8 cellular contexts compared by ENCODE assay signal in genomic region chr13:74574964-74575728, GRCh38.
DNase-seq lines count a peak whose midpoint lies in the region; ATAC-seq, FAIRE-seq and TF ChIP-seq lines count a peak whose summit lies in the region.

No MANE protein-coding gene starts in this region.

- H3K27ac ChIP-seq in cardiac muscle cell (no peak overlapping the region), keratinocyte (ENCODE audit: control insufficient read depth, insufficient read depth, low read length) (no peak overlapping the region), tibial nerve (peak overlapping the region in 1 of 4 donors; percentile 15)

- peak overlapping the region; percentile 22 for H3K4me3 ChIP-seq in cardiac muscle cell
- peak overlapping the region in 2 of 3 experiments; percentile 49 to 58 for H3K4me3 ChIP-seq in keratinocyte (ENCODE audit: control insufficient read depth in 2 of 3, extremely low read depth in 1 of 3, insufficient read depth in 2 of 3, low read depth in 1 of 3, low read length in 3 of 3)
- peak overlapping the region; percentile 18 to 51 (median 38) for H3K4me3 ChIP-seq in tibial nerve

- peak overlapping the region; percentile 20 for H3K9ac ChIP-seq in keratinocyte (ENCODE audit: control insufficient read depth, extremely low read depth, insufficient read depth, low read length)

- H2AFZ ChIP-seq in keratinocyte (ENCODE audit: control insufficient read depth, low read length) = peak overlapping the region; percentile 59

- H3K27me3 ChIP-seq in cardiac muscle cell = no peaks in the 10 kb centered on the region
- H3K27me3 ChIP-seq in keratinocyte (ENCODE audit: control insufficient read depth, extremely low read depth, insufficient read depth, low read length) = no peaks in the 10 kb centered on the region
- no peaks in the 10 kb centered on the region for H3K27me3 ChIP-seq in tibial nerve

- FAIRE-seq in keratinocyte (lab: Jason Lieb, UNC) = no peak

- no peaks in the 10 kb centered on the region for H3K36me3 ChIP-seq in cardiac muscle cell
- no peaks in the 10 kb centered on the region for H3K36me3 ChIP-seq in keratinocyte (ENCODE audit: control insufficient read depth in 2 of 2, extremely low read depth in 1 of 2, insufficient read depth in 2 of 2, low read length in 2 of 2)
- no peaks in the 10 kb centered on the region for H3K36me3 ChIP-seq in tibial nerve

- peak overlapping the region; percentile 26 for H3K4me3 Mint-ChIP-seq in activated T-helper 2 cell treated with anti-CD3 and anti-CD28 coated beads, Interferon-gamma antibody, Interleukin-2, Interleukin-4, amounts not matched to agents 10 μg/mL and 5 μg/mL and 100 μg/mL, durations not matched to agents 14 hours and 24 hours and 36 hours (ENCODE audit: low read depth)

- ATAC-seq in left cardiac atrium = no peak
- no peak for ATAC-seq in HG03045 (IDR thresholded peaks at IDR 0.05; ENCODE audit: unreplicated experiment)
- ATAC-seq in esophagus mucosa = no peak

- no peaks in the 10 kb centered on the region for H3K79me2 ChIP-seq in keratinocyte (ENCODE audit: control insufficient read depth, insufficient read depth, low read length)

- no peak for TF ChIP-seq CTCF in cardiac muscle cell (IDR thresholded peaks at IDR 0.05; ENCODE audit: low read depth, low read length)
- no peak for TF ChIP-seq CTCF in keratinocyte (optimal IDR thresholded peaks at IDR 0.05 in 1 of 3, IDR thresholded peaks at IDR 0.05 in 1 of 3, conservative IDR thresholded peaks at IDR 0.05 in 1 of 3; ENCODE audit: extremely low read depth in 1 of 3, insufficient read depth in 2 of 3, low read length in 3 of 3)
- no peak for TF ChIP-seq CTCF in tibial nerve (IDR thresholded peaks at IDR 0.05)

- H3K9me1 ChIP-seq in keratinocyte (ENCODE audit: control insufficient read depth, extremely low read depth, insufficient read depth, low read length) = no peaks in the 10 kb centered on the region

- dilution Hi-C loops in keratinocyte (cut with MboI; ENCODE audit: extremely low pct_ligation_motif_present, low sequenced_read_pairs) = no loop called here

- no peak overlapping the region for H3K27ac Mint-ChIP-seq in activated T-helper 2 cell treated with anti-CD3 and anti-CD28 coated beads, Interferon-gamma antibody, Interleukin-2, Interleukin-4, amounts not matched to agents 10 μg/mL and 5 μg/mL and 100 μg/mL, durations not matched to agents 14 hours and 24 hours and 36 hours

- intact Hi-C loops in left cardiac atrium (cut with DNase I) = no loop called here
- intact Hi-C loops in activated T-helper 2 cell treated with anti-CD3 and anti-CD28 coated beads, Interferon-gamma antibody, Interleukin-2, Interleukin-4, amounts not matched to agents 10 μg/mL and 5 μg/mL and 100 μg/mL, durations not matched to agents 14 hours and 24 hours and 36 hours (cut with micrococcal nuclease) = loop anchor here (10.0 kb wide), 1 partner anchor 650 kb away; no protein-coding TSS in a partner anchor

- no peaks in the 10 kb centered on the region for H3K4me1 Mint-ChIP-seq in activated T-helper 2 cell treated with anti-CD3 and anti-CD28 coated beads, Interferon-gamma antibody, Interleukin-2, Interleukin-4, amounts not matched to agents 10 μg/mL and 5 μg/mL and 100 μg/mL, durations not matched to agents 14 hours and 24 hours and 36 hours (ENCODE audit: low read depth)

- no peaks in the 10 kb centered on the region for H3K9me3 Mint-ChIP-seq in activated T-helper 2 cell treated with anti-CD3 and anti-CD28 coated beads, Interferon-gamma antibody, Interleukin-2, Interleukin-4, amounts not matched to agents 10 μg/mL and 5 μg/mL and 100 μg/mL, durations not matched to agents 14 hours and 24 hours and 36 hours

- H4K20me1 ChIP-seq in keratinocyte (ENCODE audit: control insufficient read depth, extremely low read depth, insufficient read depth, low read length) = no peaks in the 10 kb centered on the region

- DNase-seq in cardiac muscle cell (ENCODE audit: low read depth in 1 of 2, low spot score in 1 of 2) = peak in 1 of 2 donors; percentile 2
- DNase-seq in left cardiac atrium = no peak
- DNase-seq in activated T-helper 2 cell treated with anti-CD3 and anti-CD28 coated beads, Interferon-gamma antibody, Interleukin-2, Interleukin-4, amounts not matched to agents 10 μg/mL and 5 μg/mL and 100 μg/mL, durations not matched to agents 14 hours and 24 hours and 36 hours (ENCODE audit: low spot score) = no peak
- DNase-seq in keratinocyte (ENCODE audit: low read depth, low spot score) = no peak
- DNase-seq in tibial nerve (ENCODE audit: low spot score in 2 of 2) = no peak
- DNase-seq in stimulated activated naive CD4-positive, alpha-beta T cell (lab: John Stamatoyannopoulos, UW) = no peak

- H3K9me3 ChIP-seq in cardiac muscle cell (ENCODE audit: low read depth) (no peaks in the 10 kb centered on the region), keratinocyte (ENCODE audit: control insufficient read depth, low read depth, low read length) (no peaks in the 10 kb centered on the region), tibial nerve (no peaks in the 10 kb centered on the region)

- TF ChIP-seq POLR2A in tibial nerve (IDR thresholded peaks at IDR 0.05) = no peak

- 31% methylated on average over 10 of the region's 10 CpGs for WGBS in tibial nerve, 2 donors

- peaks cover 40% of the 10 kb centered on the region for H3K27me3 Mint-ChIP-seq in activated T-helper 2 cell treated with anti-CD3 and anti-CD28 coated beads, Interferon-gamma antibody, Interleukin-2, Interleukin-4, amounts not matched to agents 10 μg/mL and 5 μg/mL and 100 μg/mL, durations not matched to agents 14 hours and 24 hours and 36 hours (ENCODE audit: low read depth)

- H3K4me1 ChIP-seq in cardiac muscle cell (ENCODE audit: low read depth) = peaks cover 13% of the 10 kb centered on the region
- peaks cover 14% of the 10 kb centered on the region for H3K4me1 ChIP-seq in keratinocyte (ENCODE audit: control insufficient read depth, extremely low read depth, insufficient read depth, low read length)
- H3K4me1 ChIP-seq in tibial nerve = peaks cover 0 to 8% (median 0%) of the 10 kb centered on the region in 4 donors

- TF ChIP-seq EP300 in tibial nerve (IDR thresholded peaks at IDR 0.05) = no peak

- H3K36me3 Mint-ChIP-seq in activated T-helper 2 cell treated with anti-CD3 and anti-CD28 coated beads, Interferon-gamma antibody, Interleukin-2, Interleukin-4, amounts not matched to agents 10 μg/mL and 5 μg/mL and 100 μg/mL, durations not matched to agents 14 hours and 24 hours and 36 hours (ENCODE audit: low read depth) = no peaks in the 10 kb centered on the region

- peak overlapping the region; percentile 78 for H3K4me2 ChIP-seq in keratinocyte (ENCODE audit: control insufficient read depth, extremely low read depth, insufficient read depth, low read depth, low read length)
